8 cellular contexts compared by ENCODE assay signal in the genomic region with DNA sequence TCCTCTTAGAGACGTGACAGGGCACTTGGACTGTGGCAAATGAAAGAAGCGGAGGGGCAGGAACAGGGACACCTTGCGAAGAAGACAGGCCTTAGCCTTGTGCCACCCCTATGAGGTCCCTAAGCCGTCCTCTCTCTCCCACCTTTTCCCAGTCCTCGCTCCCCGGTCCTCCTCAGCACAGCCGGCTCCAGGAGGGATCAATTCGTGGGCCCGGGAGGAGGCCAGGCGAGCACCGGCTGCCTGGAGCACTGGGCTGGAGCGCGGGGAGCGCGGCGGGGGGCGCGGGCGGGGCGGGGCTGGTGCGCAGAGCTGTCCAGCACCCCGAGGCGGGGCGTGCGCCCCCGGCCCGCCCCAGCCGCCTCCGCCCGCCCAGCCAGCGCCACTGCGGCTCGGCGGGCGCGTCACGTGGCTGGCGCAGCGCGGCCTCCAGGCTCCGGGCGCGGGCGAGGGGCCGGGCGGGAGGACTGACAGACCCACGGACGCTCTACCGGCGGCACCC. TPM values are rescaled to one million over a fixed set of nuclear protein-coding genes. Genes with fewer than 3 reads are reported as not detected.
DNase-seq lines count a peak whose midpoint lies in the region; ATAC-seq, FAIRE-seq and TF ChIP-seq lines count a peak whose summit lies in the region.

A gene with protein sequence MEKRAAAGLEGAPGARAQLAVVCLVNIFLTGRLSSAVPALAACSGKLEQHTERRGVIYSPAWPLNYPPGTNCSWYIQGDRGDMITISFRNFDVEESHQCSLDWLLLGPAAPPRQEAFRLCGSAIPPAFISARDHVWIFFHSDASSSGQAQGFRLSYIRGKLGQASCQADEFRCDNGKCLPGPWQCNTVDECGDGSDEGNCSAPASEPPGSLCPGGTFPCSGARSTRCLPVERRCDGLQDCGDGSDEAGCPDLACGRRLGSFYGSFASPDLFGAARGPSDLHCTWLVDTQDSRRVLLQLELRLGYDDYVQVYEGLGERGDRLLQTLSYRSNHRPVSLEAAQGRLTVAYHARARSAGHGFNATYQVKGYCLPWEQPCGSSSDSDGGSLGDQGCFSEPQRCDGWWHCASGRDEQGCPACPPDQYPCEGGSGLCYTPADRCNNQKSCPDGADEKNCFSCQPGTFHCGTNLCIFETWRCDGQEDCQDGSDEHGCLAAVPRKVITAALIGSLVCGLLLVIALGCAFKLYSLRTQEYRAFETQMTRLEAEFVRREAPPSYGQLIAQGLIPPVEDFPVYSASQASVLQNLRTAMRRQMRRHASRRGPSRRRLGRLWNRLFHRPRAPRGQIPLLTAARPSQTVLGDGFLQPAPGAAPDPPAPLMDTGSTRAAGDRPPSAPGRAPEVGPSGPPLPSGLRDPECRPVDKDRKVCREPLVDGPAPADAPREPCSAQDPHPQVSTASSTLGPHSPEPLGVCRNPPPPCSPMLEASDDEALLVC (plus strand): TSS at position 467 of the 499 bp plus-strand sequence. CDS start 456 bp downstream, outside the sequence.

- no peaks in the 10 kb centered on the region for H3K36me3 ChIP-seq in bronchial epithelial cell (ENCODE audit: control insufficient read depth, insufficient read depth, low read length)
- no peaks in the 10 kb centered on the region for H3K36me3 ChIP-seq in kidney epithelial cell (ENCODE audit: control insufficient read depth, insufficient read depth, low read length)
- H3K36me3 ChIP-seq in small intestine (ENCODE audit: control insufficient read depth in 2 of 2, insufficient read depth in 2 of 2, low read length in 2 of 2) = no peaks in the 10 kb centered on the region

- TF ChIP-seq CTCF in bronchial epithelial cell (IDR thresholded peaks at IDR 0.05; ENCODE audit: insufficient read depth, low read length, severe bottlenecking) = no peak
- no peak for TF ChIP-seq CTCF in kidney epithelial cell (IDR thresholded peaks at IDR 0.05; ENCODE audit: insufficient read depth, low read length, poor library complexity, severe bottlenecking)

- H3K9me3 ChIP-seq in small intestine (ENCODE audit: control insufficient read depth, low read depth) = no peaks in the 10 kb centered on the region

- 2 to 5% (median 4%) methylated on average over 23 to 50 of the region's 50 CpGs for WGBS in small intestine, 3 donors

- no peak within 1 kb of the TSS for H3K27ac ChIP-seq in small intestine (ENCODE audit: low read depth in 1 of 2, low read length in 1 of 2)

- H3K4me1 ChIP-seq in small intestine (ENCODE audit: control insufficient read depth in 2 of 2, insufficient read depth in 1 of 2, low read depth in 1 of 2, low read length in 1 of 2) = no peaks in the 10 kb centered on the region

- TF ChIP-seq POLR2A in GM12891 (IDR thresholded peaks at IDR 0.05; ENCODE audit: low read depth, low read length) = no peak

- H3K4me3 ChIP-seq in bronchial epithelial cell (ENCODE audit: low read depth, low read length) = peak within 1 kb of the TSS; percentile 43
- peak within 1 kb of the TSS; percentile 33 for H3K4me3 ChIP-seq in kidney epithelial cell (ENCODE audit: low read depth, low read length)
- H3K4me3 ChIP-seq in small intestine (ENCODE audit: low read depth in 1 of 2, low read length in 2 of 2) = peak within 1 kb of the TSS; percentile 60 to 62

- no peak for FAIRE-seq in GM12891 (lab: Jason Lieb, UNC)
- no peak for FAIRE-seq in bronchial epithelial cell (lab: Jason Lieb, UNC)
- no peak for FAIRE-seq in small intestine (lab: Jason Lieb, UNC)

- DNase-seq in GM12891 (ENCODE audit: insufficient read length, low spot score) (peak; percentile 18), NCI-H2171 treated with DMSO at 0.1 percent for 48 hours (lab: John Stamatoyannopoulos, UW) (peak; percentile 56), bronchial epithelial cell (ENCODE audit: low read depth) (no peak), kidney epithelial cell (ENCODE audit: low read depth) (no peak), small intestine (no peak), middle frontal gyrus (ENCODE audit: extremely low spot score, low spot score) (no peak)
- no peak for DNase-seq in activated CD4-positive, CD25-positive, alpha-beta regulatory T cell treated with anti-CD3 and anti-CD28 coated beads, Interleukin-2, amount 50 U/mL, for 72 hours

- no peak for ATAC-seq in GM18498 (IDR thresholded peaks at IDR 0.05; ENCODE audit: unreplicated experiment)

- peaks cover 2% of the 10 kb centered on the region for H3K27me3 ChIP-seq in bronchial epithelial cell (ENCODE audit: control insufficient read depth, insufficient read depth, low read length)
- H3K27me3 ChIP-seq in kidney epithelial cell (ENCODE audit: control insufficient read depth, insufficient read depth, low read length) = peaks cover 7% of the 10 kb centered on the region
- peaks cover 2 to 3% of the 10 kb centered on the region in 2 donors for H3K27me3 ChIP-seq in small intestine (ENCODE audit: control insufficient read depth in 2 of 2, insufficient read depth in 2 of 2, low read length in 2 of 2)

TF ChIP-seq in GM12891, 5 proteins besides CTCF, POLR2A, EP300 and RAD21:
- no peak for TF ChIP-seq PAX5 (IDR thresholded peaks at IDR 0.05; ENCODE audit: insufficient read depth, low read length, severe bottlenecking)
- TF ChIP-seq SPI1 (IDR thresholded peaks at IDR 0.05; ENCODE audit: low read depth, low read length) = no peak

RNA-seq across cellular contexts. Expression of the gene that starts here (rescaled TPM):
- polyA plus RNA-seq in GM12891 (2012; ENCODE audit: low read depth, missing spikeins) = 0.06 TPM
- 9.0 and 10.2 TPM in 2 replicates for total RNA-seq in bronchial epithelial cell
- 42.8 and 54.8 TPM in 2 replicates for total RNA-seq in kidney epithelial cell
- polyA plus RNA-seq in small intestine = 10 to 100 TPM in 1 of 3 donors, 1 to 10 TPM in 2; 2.0 to 16.2 (median 3.0) TPM

Comparison
In these comparisons a context has a peak if more than half of its experiments do, and no peak if none do; other contexts are left out.
1. DNase-seq: peak in GM12891 (single experiment) and NCI-H2171 treated with DMSO at 0.1 percent for 48 hours (single experiment); none in bronchial epithelial cell (single experiment), kidney epithelial cell (single experiment), small intestine (single experiment), activated CD4-positive, CD25-positive, alpha-beta regulatory T cell treated with anti-CD3 and anti-CD28 coated beads, Interleukin-2, amount 50 U/mL, for 72 hours (single experiment) and middle frontal gyrus (single experiment).
2. Peak in every context shown above with its lines, with median percentiles within 50 percentile points of each other: H3K4me3 ChIP-seq.